In genomic region chr7:44984478-44984758, GRCh38 we compare ENCODE assay signal across 1 cellular context.
TF ChIP-seq lines count a peak whose summit lies in the region.

No MANE protein-coding gene starts in this region.

TF ChIP-seq in IMR-90, 13 proteins besides CTCF, POLR2A, EP300 and RAD21:
- TF ChIP-seq USF2 (IDR thresholded peaks at IDR 0.05; ENCODE audit: low read depth, low read length) (no peak), MAZ (IDR thresholded peaks at IDR 0.05; ENCODE audit: borderline replicate concordance, low read depth, low read length) (no peak), FOS (IDR thresholded peaks at IDR 0.05; ENCODE audit: low read depth, low read length) (no peak), BHLHE40 (IDR thresholded peaks at IDR 0.05; ENCODE audit: low read depth, low read length) (no peak), MAFK (IDR thresholded peaks at IDR 0.05; ENCODE audit: low read depth, low read length) (no peak), CEBPB (IDR thresholded peaks at IDR 0.05; ENCODE audit: low read depth, low read length) (no peak), RCOR1 (IDR thresholded peaks at IDR 0.05; ENCODE audit: insufficient replicate concordance, low read length) (no peak), SMC3 (IDR thresholded peaks at IDR 0.05; ENCODE audit: low read depth, low read length) (no peak), ELK1 (IDR thresholded peaks at IDR 0.05; ENCODE audit: borderline replicate concordance, low read depth, low read length) (no peak), MXI1 (IDR thresholded peaks at IDR 0.05; ENCODE audit: borderline replicate concordance, low read depth, low read length) (no peak), CHD1 (IDR thresholded peaks at IDR 0.05; ENCODE audit: low read depth, low read length) (no peak)
